9 cellular contexts compared by ENCODE assay signal in genomic region chr22:49204599-49205214, GRCh38.
"Had no signal": no experiment of that assay in that cellular context is flagged by ENCODE, and none has a peak within 500 bp of the region (broad histone marks: within the 10 kb centered on the region; RNA-seq: fewer than 3 reads in every experiment).

No MANE protein-coding gene starts in this region.

- H3K9me3 ChIP-seq: gastroesophageal sphincter had no signal

- H3K4me3 Mint-ChIP-seq: stimulated activated naive CD8-positive, alpha-beta T cell treated with anti-CD3 and anti-CD28 coated beads, Interleukin-15, Interleukin-2, amounts not matched to agents 100 ng/mL and 50 ng/mL, for 24 hours; T-helper 1 cell treated with Interleukin-12 subunit alpha and Interleukin-12 subunit beta and Interleukin-4 antibody, amounts not matched to agents 30 μg/mL and 1 μg/mL, for 36 hours had no signal

- H3K27me3 ChIP-seq: cardiac muscle cell had no signal

- DNase-seq: activated CD4-positive, CD25-positive, alpha-beta regulatory T cell; cortex of kidney; mesendoderm; stimulated activated CD4-positive, alpha-beta T cell treated with anti-CD3 and anti-CD28 coated beads, Interleukin-4, amount 100 ng/mL, for 24 hours had no signal

- H3K27ac ChIP-seq: cardiac muscle cell, gastroesophageal sphincter had no signal

- H3K36me3 ChIP-seq: cardiac muscle cell, gastroesophageal sphincter had no signal

- H3K27ac Mint-ChIP-seq: stimulated activated naive CD8-positive, alpha-beta T cell treated with anti-CD3 and anti-CD28 coated beads, Interleukin-15, Interleukin-2, amounts not matched to agents 100 ng/mL and 50 ng/mL, for 24 hours; T-helper 1 cell treated with Interleukin-12 subunit alpha and Interleukin-12 subunit beta and Interleukin-4 antibody, amounts not matched to agents 30 μg/mL and 1 μg/mL, for 36 hours had no signal

- H3K4me3 ChIP-seq: cardiac muscle cell, gastroesophageal sphincter had no signal

- H3K27me3 Mint-ChIP-seq: stimulated activated naive CD8-positive, alpha-beta T cell treated with anti-CD3 and anti-CD28 coated beads, Interleukin-15, Interleukin-2, amounts not matched to agents 100 ng/mL and 50 ng/mL, for 24 hours had no signal

- ATAC-seq: gastroesophageal sphincter, SK-N-SH treated with all-trans-retinoic acid at 6 μM for 48 hours had no signal

- H3K4me1 ChIP-seq: gastroesophageal sphincter had no signal

- H3K9me3 Mint-ChIP-seq: stimulated activated naive CD8-positive, alpha-beta T cell treated with anti-CD3 and anti-CD28 coated beads, Interleukin-15, Interleukin-2, amounts not matched to agents 100 ng/mL and 50 ng/mL, for 24 hours; T-helper 1 cell treated with Interleukin-12 subunit alpha and Interleukin-12 subunit beta and Interleukin-4 antibody, amounts not matched to agents 30 μg/mL and 1 μg/mL, for 36 hours had no signal
